ENCODE assay signal across 24 cellular contexts in the genomic region with DNA sequence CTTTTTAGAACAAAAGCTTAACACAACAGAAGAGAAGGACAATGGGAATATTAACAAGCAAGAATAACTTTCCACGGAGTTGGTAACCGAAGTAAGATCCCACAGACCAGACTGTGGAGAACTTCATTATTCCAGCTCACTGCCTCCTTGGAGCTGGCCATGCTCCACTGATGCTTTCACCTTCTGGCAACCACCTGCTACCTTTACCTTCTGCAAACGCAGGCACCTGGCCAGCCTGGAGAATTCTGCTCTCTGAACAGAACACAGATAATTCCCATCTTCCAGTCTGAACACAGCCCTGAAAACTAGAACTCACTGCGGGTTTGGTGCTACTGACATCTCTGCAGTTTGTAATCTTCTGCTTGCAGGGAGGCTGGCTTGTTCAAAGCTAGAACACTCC.
DNase-seq lines count a peak whose midpoint lies in the region; ATAC-seq, FAIRE-seq and TF ChIP-seq lines count a peak whose summit lies in the region.
"Had no signal": no experiment of that assay in that cellular context is flagged by ENCODE, and none has a peak within 500 bp of the region (broad histone marks: within the 10 kb centered on the region; RNA-seq: fewer than 3 reads in every experiment).

No MANE protein-coding gene starts in this region.

- H3K27ac ChIP-seq in upper lobe of right lung = no peak overlapping the region
- H3K27ac ChIP-seq: BLaER1, cardiac muscle cell, hepatocyte, left lung, RWPE1 had no signal

- ATAC-seq in Right ventricle myocardium inferior (peak; percentile 12), left cardiac atrium (no peak), GM21723 (IDR thresholded peaks at IDR 0.05; ENCODE audit: unreplicated experiment) (no peak), upper lobe of right lung (no peak)
- ATAC-seq: activated CD8-positive, alpha-beta T cell treated with anti-CD3 and anti-CD28 coated beads, Interleukin-2, amount 10 ng/mL, durations not matched to agents 7 days and 5 days; activated naive CD4-positive, alpha-beta T cell treated with anti-CD3 and anti-CD28 coated beads, Interleukin-2, amount 50 U/mL, for 72 hours; gastroesophageal sphincter; left lung had no signal

- DNase-seq in Right ventricle myocardium inferior (ENCODE audit: missing footprints) (no peak), left cardiac atrium (no peak), NCI-H69 (lab: John Stamatoyannopoulos, UW) (peak; percentile 87), epidermal melanocyte (ENCODE audit: insufficient read length, low spot score) (no peak), upper lobe of right lung (no peak)
- DNase-seq: activated CD8-positive, alpha-beta T cell treated with anti-CD3 and anti-CD28 coated beads, Interleukin-2, amount 10 ng/mL, durations not matched to agents 7 days and 5 days; aorta; dermis blood vessel endothelial cell; KG1; left lung; MM.1S; naive B cell; NCI-H1436 treated with DMSO at 0.1 percent for 48 hours; NCI-H748 treated with DMSO at 0.1 percent for 48 hours; SK-N-SH had no signal

- peak; percentile 98 for FAIRE-seq in islet of Langerhans (lab: Jason Lieb, UNC)
- FAIRE-seq: endometrium had no signal

- peaks cover 6% of the 10 kb centered on the region for H3K4me1 ChIP-seq in upper lobe of right lung

- no peaks in the 10 kb centered on the region for H3K9me3 ChIP-seq in upper lobe of right lung
- H3K9me3 ChIP-seq: BLaER1, gastroesophageal sphincter, left lung, SK-N-SH had no signal

- H3K4me3 ChIP-seq in upper lobe of right lung = no peak overlapping the region
- H3K4me3 ChIP-seq: BLaER1, cardiac muscle cell, gastroesophageal sphincter, hepatocyte, left lung had no signal

- intact Hi-C loops in Right ventricle myocardium inferior (cut with DNase I) (loop anchor here (10.0 kb wide), 1 partner anchor 161 kb away; no protein-coding TSS in a partner anchor), left cardiac atrium (cut with DNase I) (no loop called here), upper lobe of right lung (cut with DNase I) (no loop called here)

- H3K36me3 ChIP-seq in upper lobe of right lung = no peaks in the 10 kb centered on the region
- H3K36me3 ChIP-seq: BLaER1, cardiac muscle cell, gastroesophageal sphincter, left lung had no signal

- no peak for TF ChIP-seq CTCF in upper lobe of right lung (IDR thresholded peaks at IDR 0.05)

- H3K27me3 ChIP-seq in upper lobe of right lung = no peaks in the 10 kb centered on the region
- H3K27me3 ChIP-seq: BLaER1, cardiac muscle cell, gastroesophageal sphincter, hepatocyte, left lung had no signal
